Comparison of ENCODE assay signal across 8 cellular contexts in genomic region chr1:119646521-119647227, GRCh38. TPM values are rescaled to one million over a fixed set of nuclear protein-coding genes. Genes with fewer than 3 reads are reported as not detected.
DNase-seq lines count a peak whose midpoint lies in the region; ATAC-seq and TF ChIP-seq lines count a peak whose summit lies in the region.

No MANE protein-coding gene starts in this region.

- peaks cover 49% of the 10 kb centered on the region for H3K4me1 Mint-ChIP-seq in brain

- peaks cover 25% of the 10 kb centered on the region for H3K36me3 Mint-ChIP-seq in brain

- TF ChIP-seq CTCF in left ventricle myocardium inferior (IDR thresholded peaks at IDR 0.05; ENCODE audit: borderline replicate concordance), result no peak
- TF ChIP-seq CTCF in brain (conservative IDR thresholded peaks at IDR 0.05), result no peak
- TF ChIP-seq CTCF in lower lobe of right lung (IDR thresholded peaks at IDR 0.05), result no peak

- peak overlapping the region; percentile 50 to 98 (median 96) for H3K27ac Mint-ChIP-seq in brain

- H3K27me3 Mint-ChIP-seq in brain, result peaks cover 37% of the 10 kb centered on the region

- DNase-seq in left ventricle myocardium inferior, result no peak
- no peak for DNase-seq in Right ventricle myocardium superior
- DNase-seq in lower lobe of right lung, result no peak
- no peak for DNase-seq in NCI-H345 (lab: John Stamatoyannopoulos, UW)
- no peak for DNase-seq in activated T-cell treated with anti-CD3 and anti-CD28 coated beads for 4 hours
- no peak for DNase-seq in SKM-1 treated with dmso at 0.1 percent for 144 hours (lab: John Stamatoyannopoulos, UW; ENCODE audit: unreplicated experiment)

- H3K36me3 ChIP-seq in left ventricle myocardium inferior (no peaks in the 10 kb centered on the region), lower lobe of right lung (no peaks in the 10 kb centered on the region)

- peak overlapping the region; percentile 90 to 99 (median 94) for H3K4me3 Mint-ChIP-seq in brain

- ATAC-seq in Right ventricle myocardium superior (ENCODE audit: poor library complexity) (no peak), lower lobe of right lung (no peak), GM21528 (IDR thresholded peaks at IDR 0.05; ENCODE audit: low FRiP score, unreplicated experiment) (no peak)

- H3K27ac ChIP-seq in left ventricle myocardium inferior (replicated peaks) (no peak overlapping the region), lower lobe of right lung (peak overlapping the region; percentile 87)

- H3K4me1 ChIP-seq in left ventricle myocardium inferior (peaks cover 55% of the 10 kb centered on the region), lower lobe of right lung (peaks cover 17% of the 10 kb centered on the region)

- peaks cover 0 to 8% (median 0%) of the 10 kb centered on the region in 5 experiments for H3K9me3 Mint-ChIP-seq in brain

- H3K9me3 ChIP-seq in left ventricle myocardium inferior (replicated peaks) (no peaks in the 10 kb centered on the region), lower lobe of right lung (no peaks in the 10 kb centered on the region)

- intact Hi-C loops in left ventricle myocardium inferior (cut with micrococcal nuclease), result no loop called here
- intact Hi-C loops in Right ventricle myocardium superior (cut with DNase I), result no loop called here
- intact Hi-C loops in lower lobe of right lung (cut with DNase I), result no loop called here

- H3K27me3 ChIP-seq in left ventricle myocardium inferior (ENCODE audit: low read depth) (no peaks in the 10 kb centered on the region), lower lobe of right lung (ENCODE audit: low read depth) (no peaks in the 10 kb centered on the region)

- H3K4me3 ChIP-seq in left ventricle myocardium inferior (peak overlapping the region; percentile 78), lower lobe of right lung (peak overlapping the region; percentile 89)

RNA-seq across cellular contexts. Expression of gene ZNF697, which starts 1.4 kb away (rescaled TPM):
- total RNA-seq in left ventricle myocardium inferior (9.4 TPM), Right ventricle myocardium superior (9.2 TPM), lower lobe of right lung (8.7 TPM)
- polyA plus RNA-seq in brain (ENCODE audit: insufficient read depth, low read depth, low replicate concordance), result 2.4 TPM
